26 cellular contexts compared by ENCODE assay signal in the genomic region with DNA sequence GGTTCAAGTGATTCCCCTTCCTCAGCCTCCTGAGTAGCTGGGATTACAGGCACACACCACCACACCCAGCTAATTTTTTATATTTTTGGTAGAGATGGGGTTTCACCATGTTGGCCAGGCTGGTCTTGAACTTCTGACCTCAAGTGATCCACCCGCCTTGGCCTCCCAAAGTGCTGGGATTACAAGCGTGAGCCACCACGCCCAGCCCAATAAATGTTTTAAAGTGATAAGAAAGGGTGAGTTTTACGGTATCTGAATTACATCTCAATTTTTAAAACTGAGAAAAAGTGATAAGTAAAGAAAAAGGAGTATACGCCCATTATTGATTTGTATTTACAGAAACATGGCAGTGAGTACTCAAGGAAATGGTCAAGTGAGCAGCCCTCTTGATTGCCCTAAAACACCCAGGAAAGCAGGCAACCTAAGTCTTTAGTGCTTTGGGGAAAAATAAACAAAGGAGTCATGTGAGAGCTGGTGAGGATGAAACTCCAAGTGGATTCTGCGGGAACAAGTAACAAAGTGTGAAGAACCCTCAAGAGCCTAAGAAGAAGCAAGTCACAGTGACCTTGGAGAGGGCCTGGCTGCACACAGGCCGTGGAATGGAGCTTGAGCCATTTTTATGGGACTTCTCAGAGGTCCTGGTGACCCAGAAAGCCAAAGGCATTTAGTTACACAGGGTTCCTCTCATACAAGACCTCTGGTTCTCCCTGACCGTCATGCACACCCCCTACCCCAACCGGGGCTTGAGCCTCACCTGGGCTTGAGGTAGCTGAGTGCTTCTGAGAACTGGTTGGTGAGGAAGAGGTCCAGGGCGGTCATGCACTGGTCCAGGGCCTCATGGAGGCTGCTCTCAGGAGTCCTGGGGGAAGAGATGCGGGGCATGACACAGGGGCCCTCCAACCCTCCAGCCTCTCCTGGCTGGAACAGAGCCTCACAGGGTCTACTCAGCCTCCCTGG. TPM values are rescaled to one million over a fixed set of nuclear protein-coding genes. Genes with fewer than 3 reads are reported as not detected.
"Had no signal": no experiment of that assay in that cellular context is flagged by ENCODE, and none has a peak within 500 bp of the region (broad histone marks: within the 10 kb centered on the region; RNA-seq: fewer than 3 reads in every experiment).

No MANE protein-coding gene starts in this region.

- H3K9ac ChIP-seq: parathyroid adenoma had no signal

- H3K27me3 ChIP-seq: right lobe of liver had no signal

- H3K4me1 Mint-ChIP-seq: activated CD4-positive, alpha-beta T cell treated with anti-CD3 and anti-CD28 coated beads, Interleukin-2, amount 10 ng/mL, durations not matched to agents 24 days and 14 days; brain; stimulated activated effector memory CD8-positive, alpha-beta T cell treated with anti-CD3 and anti-CD28 coated beads, Interleukin-12 subunit alpha, Interleukin-12 subunit beta, amount 100 ng/mL, for 72 hours had no signal

- H3K4me1 ChIP-seq: parathyroid adenoma, right lobe of liver had no signal

- H3K9me3 ChIP-seq: left ventricle myocardium inferior, right lobe of liver, thoracic aorta had no signal

- H3K79me2 ChIP-seq: parathyroid adenoma had no signal

- H3K27me3 Mint-ChIP-seq: activated T-cell treated with anti-CD3 and anti-CD28 coated beads, Interleukin-2, amount 50 U/mL, for 24 hours had no signal

- H3K27ac Mint-ChIP-seq: activated CD4-positive, alpha-beta T cell treated with anti-CD3 and anti-CD28 coated beads, Interleukin-2, amount 10 ng/mL, durations not matched to agents 24 days and 14 days; activated CD8-positive, alpha-beta T cell treated with anti-CD3 and anti-CD28 coated beads, Interleukin-2, amount 10 ng/mL, durations not matched to agents 7 days and 5 days; activated naive CD8-positive, alpha-beta T cell treated with anti-CD3 and anti-CD28 coated beads, Interleukin-2, amount 10 ng/mL, durations not matched to agents 7 days and 5 days; activated T-cell treated with anti-CD3 and anti-CD28 coated beads, Interleukin-2, amount 50 U/mL, for 24 hours; activated T-helper 2 cell treated with anti-CD3 and anti-CD28 coated beads, Interferon-gamma antibody, Interleukin-2, Interleukin-4, amounts not matched to agents 10 μg/mL and 5 μg/mL and 100 μg/mL, durations not matched to agents 14 hours and 24 hours and 36 hours; brain; natural killer cell treated with Interleukin-12 subunit alpha and Interleukin-12 subunit beta and Interleukin-15 and Interleukin-18, amount 100 ng/mL, for 72 hours; stimulated activated effector memory CD8-positive, alpha-beta T cell treated with anti-CD3 and anti-CD28 coated beads, Interleukin-12 subunit alpha, Interleukin-12 subunit beta, amount 100 ng/mL, for 72 hours had no signal

- H3K27ac ChIP-seq: left ventricle myocardium inferior, parathyroid adenoma, right lobe of liver, thoracic aorta had no signal

- FAIRE-seq: colon, endometrium, frontal cortex, kidney, small intestine, urothelium cell line had no signal

- H3K4me3 Mint-ChIP-seq: activated CD4-positive, alpha-beta T cell treated with anti-CD3 and anti-CD28 coated beads, Interleukin-2, amount 10 ng/mL, durations not matched to agents 24 days and 14 days; activated CD8-positive, alpha-beta T cell treated with anti-CD3 and anti-CD28 coated beads, Interleukin-2, amount 10 ng/mL, durations not matched to agents 7 days and 5 days; activated naive CD8-positive, alpha-beta T cell treated with anti-CD3 and anti-CD28 coated beads, Interleukin-2, amount 10 ng/mL, durations not matched to agents 7 days and 5 days; activated T-cell treated with anti-CD3 and anti-CD28 coated beads, Interleukin-2, amount 50 U/mL, for 24 hours; brain; natural killer cell treated with Interleukin-12 subunit alpha and Interleukin-12 subunit beta and Interleukin-15 and Interleukin-18, amount 100 ng/mL, for 72 hours; stimulated activated effector memory CD8-positive, alpha-beta T cell treated with anti-CD3 and anti-CD28 coated beads, Interleukin-12 subunit alpha, Interleukin-12 subunit beta, amount 100 ng/mL, for 72 hours had no signal

- H2AFZ ChIP-seq: parathyroid adenoma had no signal

- H3K36me3 ChIP-seq: left ventricle myocardium inferior, right lobe of liver, thoracic aorta had no signal

- DNase-seq: activated CD4-positive, alpha-beta T cell treated with anti-CD3 and anti-CD28 coated beads, Interleukin-2, amount 10 ng/mL, durations not matched to agents 24 days and 14 days; activated CD4-positive, CD25-positive, alpha-beta regulatory T cell; activated CD8-positive, alpha-beta T cell treated with anti-CD3 and anti-CD28 coated beads, Interleukin-2, amount 10 ng/mL, durations not matched to agents 7 days and 5 days; activated naive CD4-positive, alpha-beta T cell treated with Interleukin-2 at 50 U/mL for 16 hours; activated naive CD8-positive, alpha-beta T cell treated with anti-CD3 and anti-CD28 coated beads, Interleukin-2, amount 10 ng/mL, durations not matched to agents 7 days and 5 days; activated T-cell treated with anti-CD3 and anti-CD28 coated beads, Interleukin-2, amount 50 U/mL, for 24 hours; amygdala; central memory CD4-positive, alpha-beta T cell; kidney; left ventricle myocardium inferior; mesendoderm; small intestine; stimulated activated CD4-positive, alpha-beta T cell treated with anti-CD3 and anti-CD28 coated beads, Interleukin-4, amount 100 ng/mL, for 24 hours; T1000 had no signal

- H3K4me3 ChIP-seq: left ventricle myocardium inferior, right lobe of liver, thoracic aorta had no signal

- ATAC-seq: activated CD8-positive, alpha-beta T cell treated with anti-CD3 and anti-CD28 coated beads, Interleukin-2, amount 10 ng/mL, durations not matched to agents 7 days and 5 days; stimulated activated effector memory CD8-positive, alpha-beta T cell treated with anti-CD3 and anti-CD28 coated beads, Interleukin-12 subunit alpha, Interleukin-12 subunit beta, amount 100 ng/mL, for 72 hours had no signal

- H3K9me3 Mint-ChIP-seq: activated CD4-positive, alpha-beta T cell treated with anti-CD3 and anti-CD28 coated beads, Interleukin-2, amount 10 ng/mL, durations not matched to agents 24 days and 14 days; activated naive CD8-positive, alpha-beta T cell treated with anti-CD3 and anti-CD28 coated beads, Interleukin-2, amount 10 ng/mL, durations not matched to agents 7 days and 5 days; activated T-cell treated with anti-CD3 and anti-CD28 coated beads, Interleukin-2, amount 50 U/mL, for 24 hours; activated T-helper 2 cell treated with anti-CD3 and anti-CD28 coated beads, Interferon-gamma antibody, Interleukin-2, Interleukin-4, amounts not matched to agents 10 μg/mL and 5 μg/mL and 100 μg/mL, durations not matched to agents 14 hours and 24 hours and 36 hours; natural killer cell treated with Interleukin-12 subunit alpha and Interleukin-12 subunit beta and Interleukin-15 and Interleukin-18, amount 100 ng/mL, for 72 hours; stimulated activated effector memory CD8-positive, alpha-beta T cell treated with anti-CD3 and anti-CD28 coated beads, Interleukin-12 subunit alpha, Interleukin-12 subunit beta, amount 100 ng/mL, for 72 hours had no signal

RNA-seq across cellular contexts. Expression of gene TTC39A, which starts 9.1 kb away (rescaled TPM):
- total RNA-seq: activated CD8-positive, alpha-beta T cell treated with anti-CD3 and anti-CD28 coated beads, Interleukin-2, amount 10 ng/mL, durations not matched to agents 7 days and 5 days; activated naive CD8-positive, alpha-beta T cell treated with anti-CD3 and anti-CD28 coated beads, Interleukin-2, amount 10 ng/mL, durations not matched to agents 7 days and 5 days; T-helper 1 cell treated with Interleukin-12 subunit alpha and Interleukin-12 subunit beta and Interleukin-4 antibody, amounts not matched to agents 30 ng/mL and 1 ng/mL, for 36 hours had no signal
